In the genomic region with DNA sequence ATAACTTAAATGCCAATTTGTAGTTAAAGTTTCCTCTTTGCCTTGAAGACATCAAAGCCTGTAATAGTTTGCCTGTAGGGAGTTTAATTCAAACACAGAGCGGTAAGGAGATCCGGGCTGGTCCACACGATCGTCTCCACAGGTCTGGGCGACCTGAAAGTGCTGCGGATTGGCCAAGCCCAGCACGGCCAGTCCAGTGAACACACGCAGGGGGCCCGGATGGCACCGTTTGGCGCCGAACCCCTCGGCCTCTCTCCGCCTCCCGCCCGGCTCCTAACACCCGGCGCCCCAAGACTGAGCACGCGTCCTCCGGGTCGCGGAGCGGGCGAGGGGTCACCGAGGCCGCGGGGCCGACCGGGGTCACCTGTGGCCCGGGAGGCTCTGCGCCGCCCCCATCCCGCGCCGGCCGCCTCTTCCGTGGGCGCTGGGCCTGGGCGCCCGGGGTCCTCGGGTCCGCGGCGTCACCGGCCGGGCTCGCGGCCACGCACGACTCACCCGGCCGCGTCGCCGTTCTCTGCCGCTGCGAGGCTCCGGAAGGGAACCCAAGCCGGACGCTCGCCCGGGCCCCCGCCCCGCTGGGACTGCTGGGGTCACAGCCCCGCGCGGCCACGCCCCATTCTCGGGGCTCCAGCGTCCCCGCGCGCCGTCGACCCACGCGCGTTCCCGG, we compare ENCODE assay signal across 8 cellular contexts. TPM values are rescaled to one million over a fixed set of nuclear protein-coding genes. Genes with fewer than 3 reads are reported as not detected.
DNase-seq lines count a peak whose midpoint lies in the region; ATAC-seq and TF ChIP-seq lines count a peak whose summit lies in the region.

No MANE protein-coding gene starts in this region.

- peak overlapping the region; percentile 63; the same call in 1 of the 2 replicates for H3K4me3 ChIP-seq in HUES48 (ENCODE audit: low read depth, low read length)
- H3K4me3 ChIP-seq in WI38 (ENCODE audit: low read depth, low read length), result peak overlapping the region; percentile 65
- H3K4me3 ChIP-seq in skeletal muscle tissue (ENCODE audit: low read length in 3 of 3), result peak overlapping the region; percentile 80 to 83 (median 81)

- H3K36me3 ChIP-seq in HUES48 (ENCODE audit: control insufficient read depth, insufficient read depth, low read length) (no peaks in the 10 kb centered on the region), skeletal muscle tissue (ENCODE audit: control insufficient read depth in 3 of 3, insufficient read depth in 3 of 3, low read length in 3 of 3) (no peaks in the 10 kb centered on the region)

- peak in 12 of 14 donors; percentile 62 to 90 (median 80) for DNase-seq in C1 segment of cervical spinal cord (lab: John Stamatoyannopoulos, UW)
- DNase-seq in central memory CD4-positive, alpha-beta T cell, result peak; percentile 17
- peak; percentile 69 for DNase-seq in islet precursor cell

- H3K27me3 ChIP-seq in HUES48 (ENCODE audit: control insufficient read depth, insufficient read depth, low read length) (no peaks in the 10 kb centered on the region), skeletal muscle tissue (ENCODE audit: control insufficient read depth in 3 of 3, insufficient read depth in 3 of 3, low read length in 3 of 3) (no peaks in the 10 kb centered on the region)

- H3K27ac ChIP-seq in HUES48 (ENCODE audit: low read depth, low read length), result no peak overlapping the region
- H3K27ac ChIP-seq in skeletal muscle tissue (ENCODE audit: low read depth, low read length), result peak overlapping the region; percentile 93

- H3K9me3 ChIP-seq in HUES48 (ENCODE audit: control insufficient read depth, insufficient read depth, low read length), result no peaks in the 10 kb centered on the region
- no peaks in the 10 kb centered on the region for H3K9me3 ChIP-seq in skeletal muscle tissue (ENCODE audit: control insufficient read depth in 3 of 3, low read length in 3 of 3)

- TF ChIP-seq CTCF in WI38 (IDR thresholded peaks at IDR 0.05; ENCODE audit: low read depth, low read length), result no peak

- H3K4me1 ChIP-seq in HUES48 (ENCODE audit: control insufficient read depth, insufficient read depth, low read length) (peaks cover 15% of the 10 kb centered on the region), skeletal muscle tissue (ENCODE audit: control insufficient read depth in 3 of 3, insufficient read depth in 3 of 3, low read length in 3 of 3) (peaks cover 11 to 13% (median 12%) of the 10 kb centered on the region in 3 donors)

- ATAC-seq in HG02798 (IDR thresholded peaks at IDR 0.05; ENCODE audit: poor library complexity, unreplicated experiment) (no peak), HG02642 (IDR thresholded peaks at IDR 0.05; ENCODE audit: poor library complexity, unreplicated experiment) (no peak)

- H3K9ac ChIP-seq in HUES48 (ENCODE audit: low read depth, low read length), result no peak overlapping the region; the same call in 1 of the 2 replicates
- peak overlapping the region; percentile 82 to 93 (median 82) for H3K9ac ChIP-seq in skeletal muscle tissue (ENCODE audit: low read depth in 1 of 3, low read length in 3 of 3)

RNA-seq across cellular contexts. Expression of gene SERPINB6, which starts 0.5 kb away (rescaled TPM):
- 52.7 TPM for total RNA-seq in skeletal muscle tissue

RNA-seq across cellular contexts. Expression of gene NQO2, which starts 28.8 kb away (rescaled TPM):
- 5.7 TPM for total RNA-seq in skeletal muscle tissue

Comparison
In these comparisons a context has a peak if more than half of its experiments do, and no peak if none do; other contexts are left out.
1. DNase-seq: peak in every context shown above with its lines; median percentile 80 in C1 segment of cervical spinal cord; 69 in islet precursor cell; 17 in central memory CD4-positive, alpha-beta T cell.